Comparison of ENCODE assay signal across 1 cellular context in the genomic region with DNA sequence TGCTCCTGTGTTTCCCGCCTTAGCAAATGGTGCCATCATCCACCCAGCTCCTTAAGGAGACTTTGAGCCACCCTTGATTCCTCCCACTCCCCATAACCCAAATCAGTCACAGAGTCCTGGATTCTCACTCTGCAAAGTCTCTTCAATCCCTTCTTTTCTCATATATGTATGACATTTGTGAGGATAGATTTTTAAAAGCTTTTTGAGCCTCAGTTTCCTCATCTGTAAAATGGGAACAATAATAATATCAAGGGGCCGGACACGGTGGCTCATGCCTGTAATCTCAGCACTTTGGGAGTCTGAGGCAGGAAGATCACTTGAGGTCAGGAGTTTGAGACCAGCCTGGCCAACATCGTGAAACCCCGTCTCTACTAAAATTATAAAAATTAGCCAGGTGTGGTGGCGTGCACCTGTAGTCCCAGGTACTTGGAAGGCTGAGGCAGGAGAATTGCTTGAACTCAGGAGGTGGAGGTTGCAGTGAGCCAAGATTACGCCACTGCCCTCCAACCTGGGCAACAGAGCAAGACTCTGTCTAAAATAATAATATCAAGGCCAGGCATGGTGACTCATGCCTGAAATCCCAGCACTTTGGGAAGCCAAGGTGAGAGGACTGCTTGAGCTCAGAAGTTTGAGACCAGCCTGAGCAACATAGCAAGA.
TF ChIP-seq lines count a peak whose summit lies in the region.
"Not testable (repeated sequence)": the region's sequence is repeated elsewhere in the genome, so short reads cannot be mapped to it uniquely, and the experiment has no call there.

No MANE protein-coding gene starts in this region.

TF ChIP-seq in A549, 52 proteins besides CTCF, POLR2A, EP300 and RAD21:
- not testable (repeated sequence) for TF ChIP-seq FOSL2 (IDR thresholded peaks at IDR 0.05)
- peak; percentile 3; the same call in 1 of the 2 replicates for TF ChIP-seq FOSL2 (CRISPR knock-in tag; IDR thresholded peaks at IDR 0.05)
